8 cellular contexts compared by ENCODE assay signal in the genomic region with DNA sequence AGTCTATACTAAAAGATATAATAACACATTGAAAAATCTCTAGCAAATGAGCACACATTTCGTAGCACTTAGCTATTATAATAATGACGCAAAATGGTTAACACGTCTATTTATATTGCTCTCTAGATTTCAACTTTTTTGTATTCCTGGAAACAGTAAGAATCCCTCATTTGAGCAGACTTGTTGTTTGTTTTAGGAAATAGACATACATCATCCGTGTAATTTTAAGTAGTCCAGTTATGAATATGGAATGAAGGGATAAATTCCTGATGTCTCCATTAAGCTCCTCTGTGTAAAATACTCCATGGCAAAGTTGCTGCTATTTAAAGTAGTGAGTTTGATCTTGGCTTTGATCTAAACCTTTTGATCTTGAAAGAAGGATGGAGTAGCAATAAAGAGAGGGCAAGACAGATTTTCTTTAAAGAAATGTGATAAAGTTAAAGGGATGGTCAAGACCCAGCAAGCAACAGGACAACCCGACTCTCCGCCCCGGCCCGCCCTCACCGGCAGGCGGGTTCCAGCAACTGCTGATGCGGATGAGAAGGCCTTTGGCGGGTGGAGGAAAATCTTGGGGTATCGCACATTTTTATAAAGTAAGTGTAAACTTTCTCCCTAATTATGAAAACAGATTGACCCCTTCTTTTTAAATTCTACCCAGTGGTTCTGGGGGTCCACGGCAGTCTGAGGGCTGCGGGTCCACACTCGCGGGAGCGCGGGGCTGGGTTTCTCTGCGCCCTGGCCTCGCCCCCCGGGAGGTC.
DNase-seq lines count a peak whose midpoint lies in the region; ATAC-seq and TF ChIP-seq lines count a peak whose summit lies in the region.

No MANE protein-coding gene starts in this region.

- no peak for TF ChIP-seq CTCF in GM06990 (IDR thresholded peaks at IDR 0.05; ENCODE audit: insufficient read depth, low read length, poor library complexity, severe bottlenecking)
- no peak for TF ChIP-seq CTCF in WERI-Rb-1 (IDR thresholded peaks at IDR 0.05; ENCODE audit: low read depth, low read length)

- peaks cover 0 to 27% (median 9%) of the 10 kb centered on the region in 7 donors for H3K4me1 Mint-ChIP-seq in naive thymus-derived CD4-positive, alpha-beta T cell

- H3K36me3 ChIP-seq in GM06990 (ENCODE audit: control insufficient read depth, insufficient read depth, low read length) (no peaks in the 10 kb centered on the region), HUES6 (ENCODE audit: control insufficient read depth, insufficient read depth, low read length) (no peaks in the 10 kb centered on the region), WERI-Rb-1 (peaks cover 35% of the 10 kb centered on the region)
- no peaks in the 10 kb centered on the region for H3K36me3 ChIP-seq in naive thymus-derived CD4-positive, alpha-beta T cell (ENCODE audit: control insufficient read depth in 2 of 3, insufficient read depth in 3 of 3, low read length in 3 of 3)

- DNase-seq in A172 (ENCODE audit: low spot score) (peak; percentile 61), GM06990 (ENCODE audit: extremely low read depth, insufficient read length) (peak; percentile 52), WERI-Rb-1 (peak; percentile 76), fibroblast of gingiva (ENCODE audit: low read depth) (peak; percentile 58), MV-4-11 (lab: John Stamatoyannopoulos, UW) (no peak), SKM-1 (lab: John Stamatoyannopoulos, UW; ENCODE audit: unreplicated experiment) (no peak)
- DNase-seq in naive thymus-derived CD4-positive, alpha-beta T cell, result peak in 5 of 9 donors; percentile 3 to 34 (median 18)

- H3K9ac ChIP-seq in HUES6 (ENCODE audit: low read length), result peak overlapping the region; percentile 69

- peak overlapping the region; percentile 73 for H3K4me3 ChIP-seq in GM06990 (replicated peaks; ENCODE audit: low read depth, low read length)
- peak overlapping the region; percentile 87 for H3K4me3 ChIP-seq in HUES6 (ENCODE audit: low read depth, low read length)
- H3K4me3 ChIP-seq in WERI-Rb-1 (ENCODE audit: low read depth, low read length), result peak overlapping the region; percentile 98
- H3K4me3 ChIP-seq in naive thymus-derived CD4-positive, alpha-beta T cell (ENCODE audit: low read length), result peak overlapping the region; percentile 51

- peaks cover 0 to 13% (median 6%) of the 10 kb centered on the region in 5 donors for H3K36me3 Mint-ChIP-seq in naive thymus-derived CD4-positive, alpha-beta T cell

- H3K27me3 ChIP-seq in GM06990 (replicated peaks; ENCODE audit: control insufficient read depth, insufficient read depth, low read length) (no peaks in the 10 kb centered on the region), HUES6 (ENCODE audit: control insufficient read depth, insufficient read depth, low read length) (peaks cover 42% of the 10 kb centered on the region), WERI-Rb-1 (ENCODE audit: insufficient read depth, low read depth, severe bottlenecking) (no peaks in the 10 kb centered on the region)
- H3K27me3 ChIP-seq in naive thymus-derived CD4-positive, alpha-beta T cell (ENCODE audit: control insufficient read depth in 2 of 2, insufficient read depth in 2 of 2, low read length in 2 of 2), result peaks cover 11 to 13% of the 10 kb centered on the region in 2 donors

- no peaks in the 10 kb centered on the region for H3K4me1 ChIP-seq in HUES6 (ENCODE audit: control insufficient read depth, insufficient read depth, low read length)
- H3K4me1 ChIP-seq in naive thymus-derived CD4-positive, alpha-beta T cell (ENCODE audit: control insufficient read depth in 2 of 2, insufficient read depth in 2 of 2, low read length in 2 of 2), result peaks cover 7% of the 10 kb centered on the region in 2 donors

- H3K27me3 Mint-ChIP-seq in naive thymus-derived CD4-positive, alpha-beta T cell, result peaks cover 33 to 46% (median 42%) of the 10 kb centered on the region in 5 donors

- intact Hi-C loops in naive thymus-derived CD4-positive, alpha-beta T cell (cut with micrococcal nuclease), result loop anchor here in 1 of 2 donors (2.0 kb wide), 2 partner anchors 143 to 277 kb away; partner anchors contain the start of gene AOPEP

- H3K27ac ChIP-seq in HUES6 (ENCODE audit: low read depth, low read length) (no peak overlapping the region), WERI-Rb-1 (peak overlapping the region; percentile 96)
- H3K27ac ChIP-seq in naive thymus-derived CD4-positive, alpha-beta T cell (ENCODE audit: low read depth, low read length), result no peak overlapping the region

- H3K4me3 Mint-ChIP-seq in naive thymus-derived CD4-positive, alpha-beta T cell, result peak overlapping the region; percentile 46 to 89 (median 81)

- CTCF ChIA-PET in naive thymus-derived CD4-positive, alpha-beta T cell (lab: Charles Lee), result no interaction called here

- H3K9me3 ChIP-seq in HUES6 (ENCODE audit: control insufficient read depth, insufficient read depth, low read depth, low read length) (no peaks in the 10 kb centered on the region), WERI-Rb-1 (ENCODE audit: severe bottlenecking) (no peaks in the 10 kb centered on the region)
- H3K9me3 ChIP-seq in naive thymus-derived CD4-positive, alpha-beta T cell (ENCODE audit: control insufficient read depth in 2 of 3, low read length in 3 of 3), result no peaks in the 10 kb centered on the region

- H3K9me3 Mint-ChIP-seq in naive thymus-derived CD4-positive, alpha-beta T cell, result peaks cover 0 to 2% (median 0%) of the 10 kb centered on the region in 11 donors

- POLR2A ChIA-PET in naive thymus-derived CD4-positive, alpha-beta T cell (lab: Charles Lee), result no interaction called here

- peak overlapping the region in 2 of 9 donors; percentile 26 to 76 for H3K27ac Mint-ChIP-seq in naive thymus-derived CD4-positive, alpha-beta T cell

- no peak for ATAC-seq in naive thymus-derived CD4-positive, alpha-beta T cell

Comparison
In these comparisons a context has a peak if more than half of its experiments do, and no peak if none do; other contexts are left out.
1. DNase-seq: peak in A172 (single experiment), GM06990 (single experiment), WERI-Rb-1 (single experiment), fibroblast of gingiva (single experiment) and naive thymus-derived CD4-positive, alpha-beta T cell (5 of 9); none in MV-4-11 (single experiment) and SKM-1 (single experiment).
2. Peak in every context shown above with its lines, with median percentiles within 50 percentile points of each other: H3K4me3 ChIP-seq.